Comparison of ENCODE assay signal across 1 cellular context in the genomic region with DNA sequence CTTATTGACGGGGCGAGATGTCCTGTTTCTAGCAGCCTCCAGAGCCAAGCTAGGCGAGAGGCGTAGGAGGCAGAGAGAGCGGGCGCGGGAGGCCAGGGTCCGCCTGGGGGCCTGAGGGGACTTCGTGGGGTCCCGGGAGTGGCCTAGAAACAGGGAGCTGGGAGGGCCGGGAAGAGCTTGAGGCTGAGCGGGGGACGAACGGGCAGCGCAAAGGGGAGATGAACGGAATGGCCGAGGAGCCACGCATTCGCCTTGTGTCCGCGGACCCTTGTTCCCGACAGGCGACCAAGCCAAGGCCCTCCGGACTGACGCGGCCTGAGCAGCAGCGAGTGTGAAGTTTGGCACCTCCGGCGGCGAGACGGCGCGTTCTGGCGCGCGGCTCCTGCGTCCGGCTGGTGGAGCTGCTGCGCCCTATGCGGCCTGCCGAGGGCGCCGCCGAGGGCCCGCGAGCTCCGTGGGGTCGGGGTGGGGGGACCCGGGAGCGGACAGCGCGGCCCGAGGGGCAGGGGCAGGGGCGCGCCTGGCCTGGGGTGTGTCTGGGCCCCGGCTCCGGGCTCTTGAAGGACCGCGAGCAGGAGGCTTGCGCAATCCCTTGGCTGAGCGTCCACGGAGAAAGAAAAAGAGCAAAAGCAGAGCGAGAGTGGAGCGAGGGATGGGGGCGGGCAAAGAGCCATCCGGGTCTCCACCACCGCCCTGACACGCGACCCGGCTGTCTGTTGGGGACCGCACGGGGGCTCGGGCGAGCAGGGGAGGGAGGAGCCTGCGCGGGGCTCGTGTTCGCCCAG.
A peak's percentile ranks its signal among the peaks of the same experiment; 100 is the strongest.
TF ChIP-seq lines count a peak whose summit lies in the region.

No MANE protein-coding gene starts in this region.

TF ChIP-seq in HepG2, 621 proteins besides CTCF, POLR2A, EP300 and RAD21 (continued from another document):
- TF ChIP-seq SRSF9 (IDR thresholded peaks at IDR 0.05; ENCODE audit: borderline replicate concordance, insufficient read depth, low read depth, low read length, poor library complexity, severe bottlenecking) (no peak), ZFP1 (CRISPR knock-in tag; IDR thresholded peaks at IDR 0.05) (no peak), ZNF589 (CRISPR knock-in tag; conservative IDR thresholded peaks at IDR 0.05) (0 out of 2 replicates have a peak, but pooled peaks have one; percentile 55), ZNF329 (CRISPR knock-in tag; IDR thresholded peaks at IDR 0.05; ENCODE audit: low read depth) (0 out of 2 replicates have a peak, but pooled peaks have one; percentile 11), HNRNPUL1 (IDR thresholded peaks at IDR 0.05; ENCODE audit: low read depth, low read length) (no peak), HOXA5 (CRISPR knock-in tag; IDR thresholded peaks at IDR 0.05) (no peak), ZNF24 (IDR thresholded peaks at IDR 0.05) (no peak), AKAP8 (CRISPR knock-in tag; IDR thresholded peaks at IDR 0.05) (no peak), ZNF501 (CRISPR knock-in tag; IDR thresholded peaks at IDR 0.05) (peak; percentile 58; the same call in 1 of the 2 replicates), HOXA3 (CRISPR knock-in tag; IDR thresholded peaks at IDR 0.05) (peak; percentile 83)
- TF ChIP-seq, protein P1, sequence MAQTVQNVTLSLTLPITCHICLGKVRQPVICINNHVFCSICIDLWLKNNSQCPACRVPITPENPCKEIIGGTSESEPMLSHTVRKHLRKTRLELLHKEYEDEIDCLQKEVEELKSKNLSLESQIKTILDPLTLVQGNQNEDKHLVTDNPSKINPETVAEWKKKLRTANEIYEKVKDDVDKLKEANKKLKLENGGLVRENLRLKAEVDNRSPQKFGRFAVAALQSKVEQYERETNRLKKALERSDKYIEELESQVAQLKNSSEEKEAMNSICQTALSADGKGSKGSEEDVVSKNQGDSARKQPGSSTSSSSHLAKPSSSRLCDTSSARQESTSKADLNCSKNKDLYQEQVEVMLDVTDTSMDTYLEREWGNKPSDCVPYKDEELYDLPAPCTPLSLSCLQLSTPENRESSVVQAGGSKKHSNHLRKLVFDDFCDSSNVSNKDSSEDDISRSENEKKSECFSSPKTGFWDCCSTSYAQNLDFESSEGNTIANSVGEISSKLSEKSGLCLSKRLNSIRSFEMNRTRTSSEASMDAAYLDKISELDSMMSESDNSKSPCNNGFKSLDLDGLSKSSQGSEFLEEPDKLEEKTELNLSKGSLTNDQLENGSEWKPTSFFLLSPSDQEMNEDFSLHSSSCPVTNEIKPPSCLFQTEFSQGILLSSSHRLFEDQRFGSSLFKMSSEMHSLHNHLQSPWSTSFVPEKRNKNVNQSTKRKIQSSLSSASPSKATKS (CRISPR knock-in tag; IDR thresholded peaks at IDR 0.05): no peak
- TF ChIP-seq, protein P2, sequence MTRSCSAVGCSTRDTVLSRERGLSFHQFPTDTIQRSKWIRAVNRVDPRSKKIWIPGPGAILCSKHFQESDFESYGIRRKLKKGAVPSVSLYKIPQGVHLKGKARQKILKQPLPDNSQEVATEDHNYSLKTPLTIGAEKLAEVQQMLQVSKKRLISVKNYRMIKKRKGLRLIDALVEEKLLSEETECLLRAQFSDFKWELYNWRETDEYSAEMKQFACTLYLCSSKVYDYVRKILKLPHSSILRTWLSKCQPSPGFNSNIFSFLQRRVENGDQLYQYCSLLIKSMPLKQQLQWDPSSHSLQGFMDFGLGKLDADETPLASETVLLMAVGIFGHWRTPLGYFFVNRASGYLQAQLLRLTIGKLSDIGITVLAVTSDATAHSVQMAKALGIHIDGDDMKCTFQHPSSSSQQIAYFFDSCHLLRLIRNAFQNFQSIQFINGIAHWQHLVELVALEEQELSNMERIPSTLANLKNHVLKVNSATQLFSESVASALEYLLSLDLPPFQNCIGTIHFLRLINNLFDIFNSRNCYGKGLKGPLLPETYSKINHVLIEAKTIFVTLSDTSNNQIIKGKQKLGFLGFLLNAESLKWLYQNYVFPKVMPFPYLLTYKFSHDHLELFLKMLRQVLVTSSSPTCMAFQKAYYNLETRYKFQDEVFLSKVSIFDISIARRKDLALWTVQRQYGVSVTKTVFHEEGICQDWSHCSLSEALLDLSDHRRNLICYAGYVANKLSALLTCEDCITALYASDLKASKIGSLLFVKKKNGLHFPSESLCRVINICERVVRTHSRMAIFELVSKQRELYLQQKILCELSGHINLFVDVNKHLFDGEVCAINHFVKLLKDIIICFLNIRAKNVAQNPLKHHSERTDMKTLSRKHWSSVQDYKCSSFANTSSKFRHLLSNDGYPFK (CRISPR knock-in tag; IDR thresholded peaks at IDR 0.05; ENCODE audit: borderline replicate concordance): no peak
- TF ChIP-seq, protein P3, sequence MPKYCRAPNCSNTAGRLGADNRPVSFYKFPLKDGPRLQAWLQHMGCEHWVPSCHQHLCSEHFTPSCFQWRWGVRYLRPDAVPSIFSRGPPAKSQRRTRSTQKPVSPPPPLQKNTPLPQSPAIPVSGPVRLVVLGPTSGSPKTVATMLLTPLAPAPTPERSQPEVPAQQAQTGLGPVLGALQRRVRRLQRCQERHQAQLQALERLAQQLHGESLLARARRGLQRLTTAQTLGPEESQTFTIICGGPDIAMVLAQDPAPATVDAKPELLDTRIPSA (CRISPR knock-in tag; IDR thresholded peaks at IDR 0.05; ENCODE audit: borderline replicate concordance): no peak
- TF ChIP-seq, protein P4, sequence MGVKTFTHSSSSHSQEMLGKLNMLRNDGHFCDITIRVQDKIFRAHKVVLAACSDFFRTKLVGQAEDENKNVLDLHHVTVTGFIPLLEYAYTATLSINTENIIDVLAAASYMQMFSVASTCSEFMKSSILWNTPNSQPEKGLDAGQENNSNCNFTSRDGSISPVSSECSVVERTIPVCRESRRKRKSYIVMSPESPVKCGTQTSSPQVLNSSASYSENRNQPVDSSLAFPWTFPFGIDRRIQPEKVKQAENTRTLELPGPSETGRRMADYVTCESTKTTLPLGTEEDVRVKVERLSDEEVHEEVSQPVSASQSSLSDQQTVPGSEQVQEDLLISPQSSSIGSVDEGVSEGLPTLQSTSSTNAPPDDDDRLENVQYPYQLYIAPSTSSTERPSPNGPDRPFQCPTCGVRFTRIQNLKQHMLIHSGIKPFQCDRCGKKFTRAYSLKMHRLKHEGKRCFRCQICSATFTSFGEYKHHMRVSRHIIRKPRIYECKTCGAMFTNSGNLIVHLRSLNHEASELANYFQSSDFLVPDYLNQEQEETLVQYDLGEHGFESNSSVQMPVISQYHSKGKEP (CRISPR knock-in tag; IDR thresholded peaks at IDR 0.05): no peak
